Comparison of ENCODE assay signal across 1 cellular context in genomic region chr2:170088776-170089175, GRCh38.
TF ChIP-seq lines count a peak whose summit lies in the region.

No MANE protein-coding gene starts in this region.

TF ChIP-seq in H1, 55 proteins besides CTCF, POLR2A, EP300 and RAD21 (continued from another document):
- TF ChIP-seq NANOG (IDR thresholded peaks at IDR 0.05; ENCODE audit: insufficient read depth, low read depth, low read length, poor library complexity, severe bottlenecking) (no peak), FOSL1 (IDR thresholded peaks at IDR 0.05; ENCODE audit: insufficient read depth, low read depth, low read length) (no peak), MAX (IDR thresholded peaks at IDR 0.05) (no peak), SAP30 (IDR thresholded peaks at IDR 0.05; ENCODE audit: insufficient read depth, insufficient replicate concordance, low read length) (no peak), RBBP5 (IDR thresholded peaks at IDR 0.05; ENCODE audit: borderline replicate concordance, low read depth, low read length) (no peak), KDM1A (IDR thresholded peaks at IDR 0.05; ENCODE audit: borderline replicate concordance, low read length) (no peak), CREB1 (IDR thresholded peaks at IDR 0.05) (no peak), SIX5 (IDR thresholded peaks at IDR 0.05; ENCODE audit: low read depth, low read length) (no peak), POU5F1 (IDR thresholded peaks at IDR 0.05; ENCODE audit: low read depth, low read length) (no peak), JUND (IDR thresholded peaks at IDR 0.05; ENCODE audit: low read length) (no peak), HDAC6 (IDR thresholded peaks at IDR 0.05; ENCODE audit: low read depth, low read length) (no peak)
- TF ChIP-seq, protein P1, sequence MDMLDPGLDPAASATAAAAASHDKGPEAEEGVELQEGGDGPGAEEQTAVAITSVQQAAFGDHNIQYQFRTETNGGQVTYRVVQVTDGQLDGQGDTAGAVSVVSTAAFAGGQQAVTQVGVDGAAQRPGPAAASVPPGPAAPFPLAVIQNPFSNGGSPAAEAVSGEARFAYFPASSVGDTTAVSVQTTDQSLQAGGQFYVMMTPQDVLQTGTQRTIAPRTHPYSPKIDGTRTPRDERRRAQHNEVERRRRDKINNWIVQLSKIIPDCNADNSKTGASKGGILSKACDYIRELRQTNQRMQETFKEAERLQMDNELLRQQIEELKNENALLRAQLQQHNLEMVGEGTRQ (IDR thresholded peaks at IDR 0.05; ENCODE audit: low read length): no peak
